In genomic region chr2:231228223-231228622, GRCh38 we compare ENCODE assay signal across 1 cellular context.
TF ChIP-seq lines count a peak whose summit lies in the region.

No MANE protein-coding gene starts in this region.

TF ChIP-seq in IMR-90, 13 proteins besides CTCF, POLR2A, EP300 and RAD21 (continued from another document):
- TF ChIP-seq USF2 (IDR thresholded peaks at IDR 0.05; ENCODE audit: low read depth, low read length) (no peak), ELK1 (IDR thresholded peaks at IDR 0.05; ENCODE audit: borderline replicate concordance, low read depth, low read length) (no peak), BHLHE40 (IDR thresholded peaks at IDR 0.05; ENCODE audit: low read depth, low read length) (no peak), CEBPB (IDR thresholded peaks at IDR 0.05; ENCODE audit: low read depth, low read length) (no peak)
